Comparison of ENCODE assay signal across 20 cellular contexts in genomic region chr11:46183819-46184218, GRCh38.
A peak's percentile ranks its signal among the peaks of the same experiment; 100 is the strongest.
DNase-seq lines count a peak whose midpoint lies in the region; ATAC-seq, FAIRE-seq and TF ChIP-seq lines count a peak whose summit lies in the region.
"Had no signal": no experiment of that assay in that cellular context is flagged by ENCODE, and none has a peak within 500 bp of the region (broad histone marks: within the 10 kb centered on the region; RNA-seq: fewer than 3 reads in every experiment).

No MANE protein-coding gene starts in this region.

- H3K9me3 ChIP-seq in osteoblast (ENCODE audit: low read depth, low read length), result no peaks in the 10 kb centered on the region
- H3K9me3 ChIP-seq: tibial artery had no signal

- TF ChIP-seq CTCF in epithelial cell of esophagus (IDR thresholded peaks at IDR 0.05; ENCODE audit: insufficient read depth, low read depth, low read length, missing control alignments) (no peak), osteoblast (IDR thresholded peaks at IDR 0.05; ENCODE audit: extremely low read depth, low read depth, low read length) (no peak)

- no peaks in the 10 kb centered on the region for H4K20me1 ChIP-seq in osteoblast (ENCODE audit: insufficient read depth, low read length)

- FAIRE-seq in RCC 7860 (lab: Jason Lieb, UNC), result peak; percentile 83

- ATAC-seq in GM19467 (IDR thresholded peaks at IDR 0.05; ENCODE audit: unreplicated experiment), result no peak
- ATAC-seq: activated CD8-positive, alpha-beta T cell treated with anti-CD3 and anti-CD28 coated beads, Interleukin-2, amount 10 ng/mL, durations not matched to agents 7 days and 5 days; GM23338; T-helper 17 cell had no signal

- H3K27ac ChIP-seq in osteoblast (ENCODE audit: low read depth, low read length), result no peak overlapping the region
- H3K27ac ChIP-seq: tibial artery had no signal

- no peak overlapping the region for H3K4me2 ChIP-seq in osteoblast (ENCODE audit: insufficient read depth, low read length)
- H3K4me2 ChIP-seq: GM23338 had no signal

- DNase-seq in ELR (ENCODE audit: low read depth) (peak; percentile 91), RCC 7860 (ENCODE audit: low spot score) (peak; percentile 31), epithelial cell of esophagus (ENCODE audit: low read depth) (peak; percentile 91), osteoblast (ENCODE audit: insufficient read length, low spot score, missing footprints) (peak; percentile 58), iPS-NIHi11 (ENCODE audit: low spot score) (no peak), NCI-H748 treated with DMSO at 0.1 percent for 48 hours (lab: John Stamatoyannopoulos, UW) (no peak), NCI-H2196 (lab: John Stamatoyannopoulos, UW; ENCODE audit: unreplicated experiment) (no peak)
- DNase-seq: activated B cell treated with CpG ODN at 0.5 μM for 24 hours; activated CD8-positive, alpha-beta T cell treated with anti-CD3 and anti-CD28 coated beads, Interleukin-2, amount 10 ng/mL, durations not matched to agents 7 days and 5 days; AML-193; endodermal cell; naive B cell; NCI-H1694; NCI-H345; NK-92 treated with Interleukin-12 subunit alpha and Interleukin-12 subunit beta, amount 100 ng/mL, for 24 hours; SHP77 treated with DMSO at 0.1 percent for 48 hours; T-helper 17 cell; tibial artery had no signal

- no peak overlapping the region for H3K4me3 ChIP-seq in epithelial cell of esophagus (ENCODE audit: low read length)
- no peak overlapping the region for H3K4me3 ChIP-seq in osteoblast (ENCODE audit: insufficient read depth, low read length)
- H3K4me3 ChIP-seq: GM23338, tibial artery had no signal

- H2AFZ ChIP-seq in osteoblast (ENCODE audit: low read length), result no peak overlapping the region
- H2AFZ ChIP-seq: GM23338 had no signal

- no peaks in the 10 kb centered on the region for H3K36me3 ChIP-seq in osteoblast (ENCODE audit: insufficient read depth, low read length)
- H3K36me3 ChIP-seq: tibial artery had no signal

- H3K27me3 ChIP-seq in osteoblast (ENCODE audit: insufficient read depth, low read length), result peaks cover 40% of the 10 kb centered on the region

- H3K4me1 ChIP-seq in osteoblast (ENCODE audit: insufficient read depth, low read length), result peaks cover 11% of the 10 kb centered on the region
- H3K4me1 ChIP-seq: tibial artery had no signal

- no peaks in the 10 kb centered on the region for H3K79me2 ChIP-seq in osteoblast (ENCODE audit: insufficient read depth, low read length)

Comparison
In these comparisons a context has a peak if more than half of its experiments do, and no peak if none do; other contexts are left out.
1. DNase-seq: peak in ELR (single experiment), RCC 7860 (single experiment), epithelial cell of esophagus (single experiment) and osteoblast (single experiment); none in iPS-NIHi11 (single experiment), NCI-H748 treated with DMSO at 0.1 percent for 48 hours (single experiment) and NCI-H2196 (single experiment).